In genomic region chr17:42894283-42895184, GRCh38 we compare ENCODE assay signal across 18 cellular contexts. TPM values are rescaled to one million over a fixed set of nuclear protein-coding genes. Genes with fewer than 3 reads are reported as not detected.
DNase-seq lines count a peak whose midpoint lies in the region; ATAC-seq and TF ChIP-seq lines count a peak whose summit lies in the region.
"Had no signal": no experiment of that assay in that cellular context is flagged by ENCODE, and none has a peak within 500 bp of the region (broad histone marks: within the 10 kb centered on the region; RNA-seq: fewer than 3 reads in every experiment).

No MANE protein-coding gene starts in this region.

- no peaks in the 10 kb centered on the region for H3K9me3 Mint-ChIP-seq in activated T-cell treated with anti-CD3 and anti-CD28 coated beads, Interleukin-2, amount 50 U/mL, for 4 hours
- H3K9me3 Mint-ChIP-seq: CD8-positive, alpha-beta memory T cell; naive thymus-derived CD8-positive, alpha-beta T cell; stimulated activated naive CD8-positive, alpha-beta T cell treated with anti-CD3 and anti-CD28 coated beads, Interleukin-15, amount 100 ng/mL, for 72 hours had no signal

- no peak overlapping the region for H3K4me3 ChIP-seq in lower lobe of right lung
- H3K4me3 ChIP-seq in tibial artery, result peak overlapping the region in 1 of 2 donors; percentile 5
- H3K4me3 ChIP-seq: SJSA1 had no signal

- no peak for TF ChIP-seq CTCF in lower lobe of right lung (IDR thresholded peaks at IDR 0.05)
- no peak for TF ChIP-seq CTCF in tibial artery (IDR thresholded peaks at IDR 0.05)

- intact Hi-C loops in lower lobe of right lung (cut with DNase I), result no loop called here
- intact Hi-C loops in tibial artery (cut with DNase I; ENCODE audit: low total_unique reads), result no loop called here

- H3K4me1 ChIP-seq in lower lobe of right lung (peaks cover 52% of the 10 kb centered on the region), tibial artery (peaks cover 0 to 53% (median 44%) of the 10 kb centered on the region in 4 donors)

- no peaks in the 10 kb centered on the region for H3K27me3 ChIP-seq in lower lobe of right lung (ENCODE audit: low read depth)
- no peaks in the 10 kb centered on the region for H3K27me3 ChIP-seq in tibial artery
- H3K27me3 ChIP-seq: SJSA1 had no signal

- H3K36me3 ChIP-seq in lower lobe of right lung, result no peaks in the 10 kb centered on the region
- H3K36me3 ChIP-seq in tibial artery, result no peaks in the 10 kb centered on the region
- H3K36me3 ChIP-seq: SJSA1 had no signal

- ATAC-seq in lower lobe of right lung (peak in 1 of 2 donors; percentile 50), HG03442 (IDR thresholded peaks at IDR 0.05; ENCODE audit: unreplicated experiment) (no peak)
- no peak for ATAC-seq in activated T-cell treated with anti-CD3 and anti-CD28 coated beads, Interleukin-2, amount 50 U/mL, for 4 hours
- ATAC-seq: naive thymus-derived CD8-positive, alpha-beta T cell; stimulated activated naive CD8-positive, alpha-beta T cell treated with anti-CD3 and anti-CD28 coated beads, Interleukin-15, amount 100 ng/mL, for 72 hours had no signal

- H3K4me1 Mint-ChIP-seq in activated T-cell treated with anti-CD3 and anti-CD28 coated beads, Interleukin-2, amount 50 U/mL, for 4 hours (ENCODE audit: low read depth), result no peaks in the 10 kb centered on the region
- H3K4me1 Mint-ChIP-seq: CD8-positive, alpha-beta memory T cell; stimulated activated naive CD8-positive, alpha-beta T cell treated with anti-CD3 and anti-CD28 coated beads, Interleukin-15, amount 100 ng/mL, for 72 hours had no signal

- H3K27ac ChIP-seq in lower lobe of right lung, result peak overlapping the region; percentile 58
- peak overlapping the region; percentile 81 to 83 for H3K27ac ChIP-seq in tibial artery
- H3K27ac ChIP-seq: SJSA1 had no signal

- H3K27me3 Mint-ChIP-seq in activated T-cell treated with anti-CD3 and anti-CD28 coated beads, Interleukin-2, amount 50 U/mL, for 4 hours (ENCODE audit: low read depth), result peaks cover 17% of the 10 kb centered on the region

- no peaks in the 10 kb centered on the region for H3K36me3 Mint-ChIP-seq in activated T-cell treated with anti-CD3 and anti-CD28 coated beads, Interleukin-2, amount 50 U/mL, for 4 hours (ENCODE audit: insufficient read depth)
- H3K36me3 Mint-ChIP-seq: CD8-positive, alpha-beta memory T cell; naive thymus-derived CD8-positive, alpha-beta T cell had no signal

- DNase-seq in HuH-7.5 (ENCODE audit: low spot score) (peak; percentile 43), dermis blood vessel endothelial cell (peak; percentile 25), lower lobe of right lung (no peak), tibial artery (no peak), NCI-H510A treated with DMSO at 0.1 percent for 48 hours (lab: John Stamatoyannopoulos, UW) (no peak), middle frontal gyrus (ENCODE audit: extremely low spot score, low spot score) (no peak)
- no peak for DNase-seq in activated T-cell treated with anti-CD3 and anti-CD28 coated beads, Interleukin-2, amount 50 U/mL, for 4 hours
- DNase-seq: activated naive CD4-positive, alpha-beta T cell treated with anti-CD3 and anti-CD28 coated beads, Interleukin-2, amount 50 U/mL, for 16 hours; CD8-positive, alpha-beta memory T cell; cerebellar nuclear complex; H9; naive thymus-derived CD8-positive, alpha-beta T cell; NCI-H2107; stimulated activated naive CD8-positive, alpha-beta T cell treated with anti-CD3 and anti-CD28 coated beads, Interleukin-15, amount 100 ng/mL, for 72 hours had no signal

- no peak overlapping the region for H3K4me3 Mint-ChIP-seq in activated T-cell treated with anti-CD3 and anti-CD28 coated beads, Interleukin-2, amount 50 U/mL, for 4 hours
- H3K4me3 Mint-ChIP-seq: CD8-positive, alpha-beta memory T cell; H9; naive thymus-derived CD8-positive, alpha-beta T cell; stimulated activated naive CD8-positive, alpha-beta T cell treated with anti-CD3 and anti-CD28 coated beads, Interleukin-15, amount 100 ng/mL, for 72 hours had no signal

- H3K9me3 ChIP-seq in lower lobe of right lung (no peaks in the 10 kb centered on the region), tibial artery (no peaks in the 10 kb centered on the region)
- H3K9me3 ChIP-seq: SJSA1 had no signal

RNA-seq across cellular contexts. Expression of gene G6PC1, which starts 6.1 kb away (rescaled TPM):
- total RNA-seq in dermis blood vessel endothelial cell (not detected in 2 replicates), lower lobe of right lung (not detected)
- under 1 TPM in 1 of 3 donors, not detected in 2; 0.08 TPM for total RNA-seq in activated T-cell treated with anti-CD3 and anti-CD28 coated beads, Interleukin-2, amount 50 U/mL, for 4 hours
- total RNA-seq: CD8-positive, alpha-beta memory T cell; H9; M059J; naive thymus-derived CD8-positive, alpha-beta T cell; sciatic nerve; SJSA1 had no signal

RNA-seq across cellular contexts. Expression of gene AOC3, which starts 43.5 kb away (rescaled TPM):
- total RNA-seq in dermis blood vessel endothelial cell, result 0.17 and 0.51 TPM in 2 replicates
- 160 TPM for total RNA-seq in lower lobe of right lung
- total RNA-seq in activated T-cell treated with anti-CD3 and anti-CD28 coated beads, Interleukin-2, amount 50 U/mL, for 4 hours, result 1 to 10 TPM; 2.1 to 2.6 (median 2.2) TPM
- total RNA-seq: SJSA1 had no signal

RNA-seq across cellular contexts. Expression of gene AOC2, which starts 50.2 kb away (rescaled TPM):
- total RNA-seq in dermis blood vessel endothelial cell (0.42 and 0.85 TPM in 2 replicates), lower lobe of right lung (2.1 TPM)
- 1 to 10 TPM; 2.7 to 4.1 (median 3.7) TPM for total RNA-seq in activated T-cell treated with anti-CD3 and anti-CD28 coated beads, Interleukin-2, amount 50 U/mL, for 4 hours
- total RNA-seq: M059J had no signal

Comparison
In these comparisons a context has a peak if more than half of its experiments do, and no peak if none do; other contexts are left out.
1. DNase-seq: peak in HuH-7.5 (single experiment) and dermis blood vessel endothelial cell (single experiment); none in lower lobe of right lung (single experiment), tibial artery (0 of 2), NCI-H510A treated with DMSO at 0.1 percent for 48 hours (single experiment), middle frontal gyrus (single experiment) and activated T-cell treated with anti-CD3 and anti-CD28 coated beads, Interleukin-2, amount 50 U/mL, for 4 hours (single experiment).
2. RNA of gene AOC3, which starts 43.5 kb away (total RNA-seq): 160 TPM in lower lobe of right lung (single experiment); 2.1 to 2.6 TPM in activated T-cell treated with anti-CD3 and anti-CD28 coated beads, Interleukin-2, amount 50 U/mL, for 4 hours and 0.17 to 0.51 TPM in dermis blood vessel endothelial cell; every median in the first group is over 10 times any median in the second.